22 cellular contexts compared by ENCODE assay signal in the genomic region with DNA sequence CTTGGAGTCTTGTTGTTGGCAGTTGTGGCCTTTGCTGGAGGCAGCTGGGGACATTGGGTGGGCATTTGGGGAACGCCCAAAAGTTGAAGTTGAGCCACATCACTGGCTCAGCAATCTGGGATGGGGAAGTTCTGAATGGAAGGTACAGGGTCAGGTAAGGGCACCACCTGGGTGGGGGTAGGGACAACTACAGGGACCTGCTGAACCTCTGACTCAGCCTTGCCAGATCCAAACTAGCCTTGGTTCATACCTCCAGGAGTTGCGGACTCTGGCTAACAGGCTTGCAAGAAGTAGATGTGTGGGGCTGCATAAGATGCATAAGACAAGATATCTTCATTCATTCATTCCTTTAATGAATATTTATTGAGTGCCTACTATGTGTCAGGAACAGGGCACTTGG. TPM values are rescaled to one million over a fixed set of nuclear protein-coding genes. Genes with fewer than 3 reads are reported as not detected.
A peak's percentile ranks its signal among the peaks of the same experiment; 100 is the strongest.
DNase-seq lines count a peak whose midpoint lies in the region; ATAC-seq and TF ChIP-seq lines count a peak whose summit lies in the region.
"Had no signal": no experiment of that assay in that cellular context is flagged by ENCODE, and none has a peak within 500 bp of the region (broad histone marks: within the 10 kb centered on the region; RNA-seq: fewer than 3 reads in every experiment).

No MANE protein-coding gene starts in this region.

- H3K27me3 Mint-ChIP-seq in activated CD8-positive, alpha-beta T cell treated with anti-CD3 and anti-CD28 coated beads for 36 hours, result no peaks in the 10 kb centered on the region
- peaks cover 11% of the 10 kb centered on the region for H3K27me3 Mint-ChIP-seq in endothelial cell (ENCODE audit: unreplicated experiment)

- peak overlapping the region; percentile 56 to 82 for H3K27ac Mint-ChIP-seq in activated naive CD4-positive, alpha-beta T cell treated with anti-CD3 and anti-CD28 coated beads, Interleukin-2, amount 50 U/mL, for 72 hours
- H3K27ac Mint-ChIP-seq in activated CD8-positive, alpha-beta T cell treated with anti-CD3 and anti-CD28 coated beads for 36 hours, result peak overlapping the region; percentile 47
- no peak overlapping the region for H3K27ac Mint-ChIP-seq in endothelial cell (ENCODE audit: unreplicated experiment)
- H3K27ac Mint-ChIP-seq: endodermal cell, nephron had no signal

- no peak for TF ChIP-seq CTCF in activated CD8-positive, alpha-beta T cell treated with anti-CD3 and anti-CD28 coated beads for 36 hours (IDR thresholded peaks at IDR 0.05)
- TF ChIP-seq CTCF in endothelial cell (IDR thresholded peaks at IDR 0.05; ENCODE audit: unreplicated experiment), result no peak

- H3K4me1 Mint-ChIP-seq in activated CD8-positive, alpha-beta T cell treated with anti-CD3 and anti-CD28 coated beads for 36 hours (ENCODE audit: low read depth), result peaks cover 40% of the 10 kb centered on the region
- H3K4me1 Mint-ChIP-seq in endothelial cell (ENCODE audit: unreplicated experiment), result peaks cover 23% of the 10 kb centered on the region

- no peaks in the 10 kb centered on the region for H3K9me3 Mint-ChIP-seq in activated naive CD4-positive, alpha-beta T cell treated with anti-CD3 and anti-CD28 coated beads, Interleukin-2, amount 50 U/mL, for 72 hours
- no peaks in the 10 kb centered on the region for H3K9me3 Mint-ChIP-seq in activated CD8-positive, alpha-beta T cell treated with anti-CD3 and anti-CD28 coated beads for 36 hours
- H3K9me3 Mint-ChIP-seq in endothelial cell (ENCODE audit: unreplicated experiment), result no peaks in the 10 kb centered on the region
- H3K9me3 Mint-ChIP-seq: endodermal cell, nephron had no signal

- H3K36me3 Mint-ChIP-seq in activated naive CD4-positive, alpha-beta T cell treated with anti-CD3 and anti-CD28 coated beads, Interleukin-2, amount 50 U/mL, for 72 hours, result peaks cover 34 to 43% of the 10 kb centered on the region in 2 donors
- peaks cover 78% of the 10 kb centered on the region for H3K36me3 Mint-ChIP-seq in activated CD8-positive, alpha-beta T cell treated with anti-CD3 and anti-CD28 coated beads for 36 hours (ENCODE audit: low read depth)
- H3K36me3 Mint-ChIP-seq in endothelial cell (ENCODE audit: low read depth, unreplicated experiment), result peaks cover 5% of the 10 kb centered on the region

- CTCF ChIA-PET in activated CD8-positive, alpha-beta T cell treated with anti-CD3 and anti-CD28 coated beads for 36 hours (lab: Charles Lee), result interaction anchor here (1.1 to 14.5 kb wide), 4 partner anchors 16 to 143 kb away, joined by 3 to 406 read pairs (median 3); partner anchors contain the start of genes ACBD4 and FMNL1

- POLR2A ChIA-PET in activated CD8-positive, alpha-beta T cell treated with anti-CD3 and anti-CD28 coated beads for 36 hours (lab: Charles Lee), result interaction anchor here (23.2 kb wide), 1 partner anchor 14 kb away, joined by 399 read pairs; the partner anchor contains the start of gene FMNL1

- DNase-seq in activated naive CD4-positive, alpha-beta T cell treated with anti-CD3 and anti-CD28 coated beads, Interleukin-2, amount 50 U/mL, for 72 hours (ENCODE audit: low spot score in 2 of 2), result no peak
- DNase-seq in activated naive CD4-positive, alpha-beta T cell treated with Interleukin-2 at 50 U/mL for 16 hours, result no peak
- DNase-seq in activated CD8-positive, alpha-beta T cell treated with anti-CD3 and anti-CD28 coated beads for 36 hours, result no peak
- DNase-seq in endothelial cell (ENCODE audit: low spot score) (no peak), NCI-H2227 (lab: John Stamatoyannopoulos, UW; ENCODE audit: unreplicated experiment) (no peak), G401 (ENCODE audit: low spot score) (no peak), islet precursor cell (no peak)
- DNase-seq in NK-92 treated with Interleukin-12 subunit alpha and Interleukin-12 subunit beta, amount 100 ng/mL, for 24 hours (lab: John Stamatoyannopoulos, UW), result no peak
- DNase-seq: COR-L47; DND-41; endodermal cell; KG1; mesenchymal stem cell; MV-4-11; NCI-H1694; NCI-H748 treated with DMSO at 0.1 percent for 48 hours; right lobe of liver; stimulated activated CD4-positive, alpha-beta T cell treated with anti-CD3 and anti-CD28 coated beads, Interleukin-15, amount 100 ng/mL, for 24 hours; WERI-Rb-1 had no signal

- no peak overlapping the region for H3K4me3 Mint-ChIP-seq in activated CD8-positive, alpha-beta T cell treated with anti-CD3 and anti-CD28 coated beads for 36 hours
- peak overlapping the region; percentile 0 for H3K4me3 Mint-ChIP-seq in endothelial cell (ENCODE audit: unreplicated experiment)
- H3K4me3 Mint-ChIP-seq: endodermal cell had no signal

- in situ Hi-C loops in G401 (cut with HindIII; ENCODE audit: low sequenced_read_pairs), result no loop called here

- no peak for ATAC-seq in activated naive CD4-positive, alpha-beta T cell treated with anti-CD3 and anti-CD28 coated beads, Interleukin-2, amount 50 U/mL, for 72 hours
- ATAC-seq in activated CD8-positive, alpha-beta T cell treated with anti-CD3 and anti-CD28 coated beads for 36 hours, result no peak
- ATAC-seq: right lobe of liver had no signal

- intact Hi-C loops in activated CD8-positive, alpha-beta T cell treated with anti-CD3 and anti-CD28 coated beads for 36 hours (cut with micrococcal nuclease), result no loop called here

RNA-seq across cellular contexts. Expression of gene FMNL1, which starts 16.0 kb away (rescaled TPM):
- 100 to 1,000 TPM; 221 to 735 TPM for total RNA-seq in activated naive CD4-positive, alpha-beta T cell treated with anti-CD3 and anti-CD28 coated beads, Interleukin-2, amount 50 U/mL, for 72 hours
- 100 to 1,000 TPM; 285 to 298 TPM for total RNA-seq in activated CD8-positive, alpha-beta T cell treated with anti-CD3 and anti-CD28 coated beads for 36 hours
- 103 TPM for total RNA-seq in endothelial cell (ENCODE audit: unreplicated experiment)
- 6.1 and 17.9 TPM in 2 replicates for total RNA-seq in G401 (2014; rRNA removed; shearing (Covaris generic))

RNA-seq across cellular contexts. Expression of gene SPATA32, which starts 24.2 kb away (rescaled TPM):
- under 1 TPM; 0.37 to 0.50 TPM for total RNA-seq in activated naive CD4-positive, alpha-beta T cell treated with anti-CD3 and anti-CD28 coated beads, Interleukin-2, amount 50 U/mL, for 72 hours
- under 1 TPM; 0.27 to 0.63 TPM for total RNA-seq in activated CD8-positive, alpha-beta T cell treated with anti-CD3 and anti-CD28 coated beads for 36 hours
- not detected for total RNA-seq in endothelial cell (ENCODE audit: unreplicated experiment)
- total RNA-seq in G401 (2014; rRNA removed; shearing (Covaris generic)), result not detected in 2 replicates
- total RNA-seq: glomerular endothelial cell, right lobe of liver, thoracic aorta had no signal
